ENCODE assay signal across 8 cellular contexts in the genomic region with DNA sequence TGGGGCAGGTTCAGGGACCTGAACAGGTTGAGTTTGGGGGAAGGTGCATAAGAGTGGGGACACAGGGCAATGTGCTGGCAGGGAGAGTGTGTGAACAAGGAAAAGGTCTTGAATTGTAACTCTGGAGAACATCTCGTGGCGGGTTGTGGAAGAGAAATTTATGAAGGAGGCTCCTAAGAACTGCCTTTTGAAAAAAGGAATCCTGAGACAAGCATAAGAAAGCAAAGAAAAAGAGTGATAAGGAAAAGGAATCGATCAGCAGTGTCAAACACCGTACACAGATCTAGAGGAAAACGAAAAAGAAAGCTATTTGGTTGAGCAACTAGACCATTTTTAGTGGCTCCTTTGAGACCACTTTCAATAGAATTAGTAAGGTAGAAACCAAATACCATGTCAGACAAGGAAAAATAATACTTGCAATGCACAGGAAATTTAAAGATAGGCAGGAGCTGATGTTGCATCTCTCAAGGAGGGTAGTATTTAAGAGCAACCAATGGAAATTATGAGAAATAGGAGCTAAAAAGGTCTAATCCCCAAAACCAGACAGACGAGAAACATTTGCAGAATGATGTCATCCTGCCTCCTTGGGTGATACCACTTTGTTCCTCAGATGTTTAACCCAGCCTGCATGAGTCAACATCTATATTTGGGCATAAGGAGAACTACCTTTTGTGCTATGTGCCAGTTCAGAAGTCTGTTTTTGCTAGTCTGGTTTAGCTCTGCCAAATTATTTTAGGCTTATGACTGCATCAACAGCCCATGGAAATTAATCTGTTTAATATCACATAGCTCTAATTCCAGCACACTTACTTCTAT.
DNase-seq lines count a peak whose midpoint lies in the region; ATAC-seq and TF ChIP-seq lines count a peak whose summit lies in the region.

No MANE protein-coding gene starts in this region.

- no peak overlapping the region for H3K4me3 ChIP-seq in right cardiac atrium (ENCODE audit: low read length)

- peak overlapping the region; percentile 50 for H3K27ac ChIP-seq in right cardiac atrium (ENCODE audit: low read length)

- H3K9me3 ChIP-seq in right cardiac atrium (ENCODE audit: control insufficient read depth, low read length): no peaks in the 10 kb centered on the region

- 63% methylated on average over 6 of the region's 6 CpGs for WGBS in right cardiac atrium

- DNase-seq in stimulated activated CD4-positive, alpha-beta T cell treated with anti-CD3 and anti-CD28 coated beads, Interleukin-15, amount 100 ng/mL, for 48 hours (ENCODE audit: low read depth in 2 of 2): peak; percentile 14 to 34
- DNase-seq in stimulated activated CD4-positive, alpha-beta T cell treated with anti-CD3 and anti-CD28 coated beads, Interleukin-2, amount 100 ng/mL, for 24 hours: no peak
- DNase-seq in HFFc6: peak; percentile 85
- DNase-seq in M059J (ENCODE audit: low read depth): peak; percentile 97
- DNase-seq in activated T-helper 2 cell treated with anti-CD3 and anti-CD28 coated beads, Interferon-gamma antibody, Interleukin-2, Interleukin-4, amounts not matched to agents 10 μg/mL and 5 μg/mL and 100 μg/mL, durations not matched to agents 14 hours and 24 hours and 36 hours (ENCODE audit: low spot score): peak; percentile 28
- DNase-seq in right cardiac atrium: no peak
- DNase-seq in stimulated activated naive CD8-positive, alpha-beta T cell treated with anti-CD3 and anti-CD28 coated beads, Interleukin-15, amount 100 ng/mL, for 72 hours: peak; percentile 47 to 65
- no peak for DNase-seq in NCI-H2081 treated with DMSO at 0.1 percent for 48 hours (lab: John Stamatoyannopoulos, UW)

- peak; percentile 85 to 92 for ATAC-seq in right cardiac atrium
- ATAC-seq in stimulated activated naive CD8-positive, alpha-beta T cell treated with anti-CD3 and anti-CD28 coated beads, Interleukin-15, amount 100 ng/mL, for 72 hours: peak; percentile 98

- peak overlapping the region; percentile 66 for H3K27ac Mint-ChIP-seq in HFFc6
- peak overlapping the region; percentile 80 for H3K27ac Mint-ChIP-seq in activated T-helper 2 cell treated with anti-CD3 and anti-CD28 coated beads, Interferon-gamma antibody, Interleukin-2, Interleukin-4, amounts not matched to agents 10 μg/mL and 5 μg/mL and 100 μg/mL, durations not matched to agents 14 hours and 24 hours and 36 hours
- H3K27ac Mint-ChIP-seq in stimulated activated naive CD8-positive, alpha-beta T cell treated with anti-CD3 and anti-CD28 coated beads, Interleukin-15, amount 100 ng/mL, for 72 hours: peak overlapping the region; percentile 69 to 80

- peaks cover 57% of the 10 kb centered on the region for H3K4me1 Mint-ChIP-seq in HFFc6 (ENCODE audit: low read depth)
- peaks cover 49% of the 10 kb centered on the region for H3K4me1 Mint-ChIP-seq in activated T-helper 2 cell treated with anti-CD3 and anti-CD28 coated beads, Interferon-gamma antibody, Interleukin-2, Interleukin-4, amounts not matched to agents 10 μg/mL and 5 μg/mL and 100 μg/mL, durations not matched to agents 14 hours and 24 hours and 36 hours (ENCODE audit: low read depth)
- peaks cover 38% of the 10 kb centered on the region for H3K4me1 Mint-ChIP-seq in stimulated activated naive CD8-positive, alpha-beta T cell treated with anti-CD3 and anti-CD28 coated beads, Interleukin-15, amount 100 ng/mL, for 72 hours

- no peak for TF ChIP-seq CTCF in HFFc6 (IDR thresholded peaks at IDR 0.05)

- H3K4me3 Mint-ChIP-seq in HFFc6: peak overlapping the region; percentile 4; the same call in 1 of the 2 replicates
- H3K4me3 Mint-ChIP-seq in activated T-helper 2 cell treated with anti-CD3 and anti-CD28 coated beads, Interferon-gamma antibody, Interleukin-2, Interleukin-4, amounts not matched to agents 10 μg/mL and 5 μg/mL and 100 μg/mL, durations not matched to agents 14 hours and 24 hours and 36 hours (ENCODE audit: low read depth): peak overlapping the region; percentile 49
- H3K4me3 Mint-ChIP-seq in stimulated activated naive CD8-positive, alpha-beta T cell treated with anti-CD3 and anti-CD28 coated beads, Interleukin-15, amount 100 ng/mL, for 72 hours: peak overlapping the region; percentile 51 to 57

- intact Hi-C loops in activated T-helper 2 cell treated with anti-CD3 and anti-CD28 coated beads, Interferon-gamma antibody, Interleukin-2, Interleukin-4, amounts not matched to agents 10 μg/mL and 5 μg/mL and 100 μg/mL, durations not matched to agents 14 hours and 24 hours and 36 hours (cut with micrococcal nuclease): loop anchor here (1.0 to 5.0 kb wide), 8 partner anchors 20 to 283 kb away; partner anchors contain the start of gene FGFR1OP2
- intact Hi-C loops in right cardiac atrium (cut with DNase I): loop anchor here in 1 of 4 donors (2.0 kb wide), 1 partner anchor 47 kb away; no protein-coding TSS in a partner anchor

- H3K27me3 ChIP-seq in right cardiac atrium (ENCODE audit: control insufficient read depth, insufficient read depth): no peaks in the 10 kb centered on the region

- H3K27me3 Mint-ChIP-seq in HFFc6 (ENCODE audit: insufficient read depth): no peaks in the 10 kb centered on the region
- no peaks in the 10 kb centered on the region for H3K27me3 Mint-ChIP-seq in activated T-helper 2 cell treated with anti-CD3 and anti-CD28 coated beads, Interferon-gamma antibody, Interleukin-2, Interleukin-4, amounts not matched to agents 10 μg/mL and 5 μg/mL and 100 μg/mL, durations not matched to agents 14 hours and 24 hours and 36 hours (ENCODE audit: low read depth)
- H3K27me3 Mint-ChIP-seq in stimulated activated naive CD8-positive, alpha-beta T cell treated with anti-CD3 and anti-CD28 coated beads, Interleukin-15, amount 100 ng/mL, for 72 hours: no peaks in the 10 kb centered on the region

- no peaks in the 10 kb centered on the region for H3K9me3 Mint-ChIP-seq in HFFc6
- no peaks in the 10 kb centered on the region for H3K9me3 Mint-ChIP-seq in activated T-helper 2 cell treated with anti-CD3 and anti-CD28 coated beads, Interferon-gamma antibody, Interleukin-2, Interleukin-4, amounts not matched to agents 10 μg/mL and 5 μg/mL and 100 μg/mL, durations not matched to agents 14 hours and 24 hours and 36 hours
- H3K9me3 Mint-ChIP-seq in stimulated activated naive CD8-positive, alpha-beta T cell treated with anti-CD3 and anti-CD28 coated beads, Interleukin-15, amount 100 ng/mL, for 72 hours: no peaks in the 10 kb centered on the region

- H3K36me3 Mint-ChIP-seq in HFFc6 (ENCODE audit: low read depth): no peaks in the 10 kb centered on the region
- H3K36me3 Mint-ChIP-seq in activated T-helper 2 cell treated with anti-CD3 and anti-CD28 coated beads, Interferon-gamma antibody, Interleukin-2, Interleukin-4, amounts not matched to agents 10 μg/mL and 5 μg/mL and 100 μg/mL, durations not matched to agents 14 hours and 24 hours and 36 hours (ENCODE audit: low read depth): no peaks in the 10 kb centered on the region

- H3K4me1 ChIP-seq in right cardiac atrium (ENCODE audit: control insufficient read depth, insufficient read depth, low read length): no peaks in the 10 kb centered on the region

Comparison
In these comparisons a context has a peak if more than half of its experiments do, and no peak if none do; other contexts are left out.
1. DNase-seq: peak in stimulated activated CD4-positive, alpha-beta T cell treated with anti-CD3 and anti-CD28 coated beads, Interleukin-15, amount 100 ng/mL, for 48 hours (2 of 2), HFFc6 (single experiment), M059J (single experiment), activated T-helper 2 cell treated with anti-CD3 and anti-CD28 coated beads, Interferon-gamma antibody, Interleukin-2, Interleukin-4, amounts not matched to agents 10 μg/mL and 5 μg/mL and 100 μg/mL, durations not matched to agents 14 hours and 24 hours and 36 hours (single experiment) and stimulated activated naive CD8-positive, alpha-beta T cell treated with anti-CD3 and anti-CD28 coated beads, Interleukin-15, amount 100 ng/mL, for 72 hours (2 of 2); none in stimulated activated CD4-positive, alpha-beta T cell treated with anti-CD3 and anti-CD28 coated beads, Interleukin-2, amount 100 ng/mL, for 24 hours (0 of 2), right cardiac atrium (0 of 3) and NCI-H2081 treated with DMSO at 0.1 percent for 48 hours (single experiment).
2. H3K4me3 Mint-ChIP-seq: peak in every context shown above with its lines; median percentile 54 in stimulated activated naive CD8-positive, alpha-beta T cell treated with anti-CD3 and anti-CD28 coated beads, Interleukin-15, amount 100 ng/mL, for 72 hours; 49 in activated T-helper 2 cell treated with anti-CD3 and anti-CD28 coated beads, Interferon-gamma antibody, Interleukin-2, Interleukin-4, amounts not matched to agents 10 μg/mL and 5 μg/mL and 100 μg/mL, durations not matched to agents 14 hours and 24 hours and 36 hours; 4 in HFFc6.
3. Peak in every context shown above with its lines, with median percentiles within 50 percentile points of each other: H3K27ac Mint-ChIP-seq.